ENCODE assay signal across 23 cellular contexts in genomic region chr1:35902671-35903070, GRCh38.
"Had no signal": no experiment of that assay in that cellular context is flagged by ENCODE, and none has a peak within 500 bp of the region (broad histone marks: within the 10 kb centered on the region; RNA-seq: fewer than 3 reads in every experiment).

No MANE protein-coding gene starts in this region.

- H3K27ac Mint-ChIP-seq: natural killer cell; nephron; neural progenitor cell; progenitor cell of endocrine pancreas; stimulated activated effector memory CD8-positive, alpha-beta T cell treated with anti-CD3 and anti-CD28 coated beads, Interleukin-12 subunit alpha, Interleukin-12 subunit beta, amount 100 ng/mL, for 72 hours; stimulated activated naive B cell treated with anti-CD40 and anti-IgM and Interleukin-4, amounts not matched to agents 10 μg/mL and 1 μg/mL and 100 μg/mL, for 72 hours; stimulated activated naive CD8-positive, alpha-beta T cell treated with anti-CD3 and anti-CD28 coated beads, Interleukin-15, Interleukin-2, amounts not matched to agents 100 ng/mL and 50 ng/mL, for 24 hours had no signal

- ATAC-seq: natural killer cell; psoas muscle; stimulated activated effector memory CD8-positive, alpha-beta T cell treated with anti-CD3 and anti-CD28 coated beads, Interleukin-12 subunit alpha, Interleukin-12 subunit beta, amount 100 ng/mL, for 72 hours; stimulated activated naive B cell treated with anti-CD40 and anti-IgM and Interleukin-4, amounts not matched to agents 10 μg/mL and 1 μg/mL and 100 μg/mL, for 72 hours had no signal

- H3K9me3 Mint-ChIP-seq: natural killer cell; nephron; neural progenitor cell; stimulated activated effector memory CD8-positive, alpha-beta T cell treated with anti-CD3 and anti-CD28 coated beads, Interleukin-12 subunit alpha, Interleukin-12 subunit beta, amount 100 ng/mL, for 72 hours; stimulated activated naive B cell treated with anti-CD40 and anti-IgM and Interleukin-4, amounts not matched to agents 10 μg/mL and 1 μg/mL and 100 μg/mL, for 72 hours; stimulated activated naive CD8-positive, alpha-beta T cell treated with anti-CD3 and anti-CD28 coated beads, Interleukin-15, Interleukin-2, amounts not matched to agents 100 ng/mL and 50 ng/mL, for 24 hours had no signal

- H3K4me1 Mint-ChIP-seq: natural killer cell; nephron; neural progenitor cell; stimulated activated effector memory CD8-positive, alpha-beta T cell treated with anti-CD3 and anti-CD28 coated beads, Interleukin-12 subunit alpha, Interleukin-12 subunit beta, amount 100 ng/mL, for 72 hours; stimulated activated naive B cell treated with anti-CD40 and anti-IgM and Interleukin-4, amounts not matched to agents 10 μg/mL and 1 μg/mL and 100 μg/mL, for 72 hours had no signal

- DNase-seq: natural killer cell; occipital lobe; ovary; posterior cingulate gyrus; psoas muscle; right lobe of liver; sigmoid colon; small intestine; stimulated activated CD4-positive, alpha-beta T cell treated with anti-CD3 and anti-CD28 coated beads, Interleukin-15, amount 100 ng/mL, for 24 hours; stimulated activated CD4-positive, alpha-beta T cell treated with anti-CD3 and anti-CD28 coated beads, Interleukin-2, amount 100 ng/mL, for 24 hours; stimulated activated CD4-positive, alpha-beta T cell treated with anti-CD3 and anti-CD28 coated beads, Interleukin-2, amount 100 ng/mL, for 48 hours; stimulated activated CD4-positive, alpha-beta T cell treated with anti-CD3 and anti-CD28 coated beads, Interleukin-4, amount 100 ng/mL, for 24 hours; stimulated activated naive B cell treated with anti-CD40 and anti-IgM and Interleukin-4, amounts not matched to agents 10 μg/mL and 1 μg/mL and 100 μg/mL, for 72 hours; stimulated activated naive CD4-positive, alpha-beta T cell treated with Interleukin-2 at 50 U/mL for 16 hours; stomach; thyroid gland; trophoblast cell; upper lobe of left lung had no signal

- H3K4me3 Mint-ChIP-seq: natural killer cell; nephron; neural progenitor cell; stimulated activated effector memory CD8-positive, alpha-beta T cell treated with anti-CD3 and anti-CD28 coated beads, Interleukin-12 subunit alpha, Interleukin-12 subunit beta, amount 100 ng/mL, for 72 hours; stimulated activated naive B cell treated with anti-CD40 and anti-IgM and Interleukin-4, amounts not matched to agents 10 μg/mL and 1 μg/mL and 100 μg/mL, for 72 hours; stimulated activated naive CD8-positive, alpha-beta T cell treated with anti-CD3 and anti-CD28 coated beads, Interleukin-15, Interleukin-2, amounts not matched to agents 100 ng/mL and 50 ng/mL, for 24 hours had no signal

- H3K27me3 Mint-ChIP-seq: progenitor cell of endocrine pancreas; stimulated activated naive B cell treated with anti-CD40 and anti-IgM and Interleukin-4, amounts not matched to agents 10 μg/mL and 1 μg/mL and 100 μg/mL, for 72 hours; stimulated activated naive CD8-positive, alpha-beta T cell treated with anti-CD3 and anti-CD28 coated beads, Interleukin-15, Interleukin-2, amounts not matched to agents 100 ng/mL and 50 ng/mL, for 24 hours had no signal
